In genomic region chr20:15976047-15976731, GRCh38 we compare ENCODE assay signal across 22 cellular contexts.
A peak's percentile ranks its signal among the peaks of the same experiment; 100 is the strongest.
DNase-seq lines count a peak whose midpoint lies in the region; TF ChIP-seq lines count a peak whose summit lies in the region.
"Had no signal": no experiment of that assay in that cellular context is flagged by ENCODE, and none has a peak within 500 bp of the region (broad histone marks: within the 10 kb centered on the region; RNA-seq: fewer than 3 reads in every experiment).

No MANE protein-coding gene starts in this region.

- intact Hi-C loops in thyroid gland (cut with DNase I) = no loop called here

- H3K27me3 ChIP-seq in iPS DF 6.9 (ENCODE audit: control insufficient read depth, insufficient read depth, low read length) (no peaks in the 10 kb centered on the region), thyroid gland (no peaks in the 10 kb centered on the region)
- H3K27me3 ChIP-seq: gastrocnemius medialis, SJSA1, suprapubic skin had no signal

- TF ChIP-seq CTCF in thyroid gland (IDR thresholded peaks at IDR 0.05) = no peak

- WGBS in iPS DF 6.9 (ENCODE audit: insufficient coverage, insufficient read length) = no CpG with 5 or more reads among the region's 5 CpGs
- WGBS in thyroid gland, 2 donors = 49 to 51% methylated on average over 5 of the region's 5 CpGs

- DNase-seq in NCI-H1694 treated with DMSO at 0.1 percent for 48 hours (lab: John Stamatoyannopoulos, UW) = peak; percentile 5
- DNase-seq in NCI-H1694 (lab: John Stamatoyannopoulos, UW) = no peak
- DNase-seq in SK-N-DZ (ENCODE audit: low spot score) = peak; percentile 35
- peak; percentile 75 for DNase-seq in iPS DF 6.9 (ENCODE audit: low read depth, low spot score)
- DNase-seq in retina = peak; percentile 33
- no peak for DNase-seq in cerebellar nuclear complex (lab: John Stamatoyannopoulos, UW)
- DNase-seq in thyroid gland = no peak
- DNase-seq in NAMALWA (ENCODE audit: low spot score) = no peak
- DNase-seq: activated CD4-positive, CD25-positive, alpha-beta regulatory T cell treated with anti-CD3 and anti-CD28 coated beads, Interleukin-2, amount 50 U/mL, for 72 hours; dermis blood vessel endothelial cell; erythroblast; gastrocnemius medialis; GF-D8; GOT3; kidney; NCI-H2029 treated with DMSO at 0.1 percent for 48 hours; NCI-H748 treated with DMSO at 0.1 percent for 48 hours; PC-9; stimulated activated CD4-positive, alpha-beta T cell treated with anti-CD3 and anti-CD28 coated beads, Interleukin-12 subunit alpha, Interleukin-12 subunit beta, amount 100 ng/mL, for 4 hours had no signal

- H3K9me3 ChIP-seq in iPS DF 6.9 (ENCODE audit: control insufficient read depth, insufficient read depth, low read length) (no peaks in the 10 kb centered on the region), thyroid gland (no peaks in the 10 kb centered on the region)
- H3K9me3 ChIP-seq: gastrocnemius medialis, suprapubic skin had no signal

- H3K27ac ChIP-seq in iPS DF 6.9 (ENCODE audit: low read length) = no peak overlapping the region
- no peak overlapping the region for H3K27ac ChIP-seq in thyroid gland
- H3K27ac ChIP-seq: 22Rv1, gastrocnemius medialis, PC-9, SJSA1, suprapubic skin had no signal

- H3K4me1 ChIP-seq in iPS DF 6.9 (ENCODE audit: control insufficient read depth, insufficient read depth, low read length) = no peaks in the 10 kb centered on the region; the same call in 1 of the 2 replicates
- no peaks in the 10 kb centered on the region for H3K4me1 ChIP-seq in thyroid gland
- H3K4me1 ChIP-seq: gastrocnemius medialis, SJSA1, suprapubic skin had no signal

- H3K4me3 ChIP-seq in iPS DF 6.9 (ENCODE audit: low read length) = no peak overlapping the region
- H3K4me3 ChIP-seq in thyroid gland (replicated peaks in 1 of 3) = no peak overlapping the region
- H3K4me3 ChIP-seq: gastrocnemius medialis, PC-9, SJSA1, suprapubic skin had no signal

- H3K36me3 ChIP-seq in iPS DF 6.9 (ENCODE audit: control insufficient read depth, insufficient read depth, low read length) = no peaks in the 10 kb centered on the region
- no peaks in the 10 kb centered on the region for H3K36me3 ChIP-seq in thyroid gland
- H3K36me3 ChIP-seq: gastrocnemius medialis, SJSA1, suprapubic skin had no signal

- no peak for TF ChIP-seq POLR2A in thyroid gland (IDR thresholded peaks at IDR 0.05)

Comparison
In these comparisons a context has a peak if more than half of its experiments do, and no peak if none do; other contexts are left out.
1. DNase-seq: peak in NCI-H1694 treated with DMSO at 0.1 percent for 48 hours (single experiment), SK-N-DZ (single experiment), iPS DF 6.9 (single experiment) and retina (single experiment); none in NCI-H1694 (single experiment), cerebellar nuclear complex (0 of 2), thyroid gland (0 of 2) and NAMALWA (single experiment).